In the genomic region with DNA sequence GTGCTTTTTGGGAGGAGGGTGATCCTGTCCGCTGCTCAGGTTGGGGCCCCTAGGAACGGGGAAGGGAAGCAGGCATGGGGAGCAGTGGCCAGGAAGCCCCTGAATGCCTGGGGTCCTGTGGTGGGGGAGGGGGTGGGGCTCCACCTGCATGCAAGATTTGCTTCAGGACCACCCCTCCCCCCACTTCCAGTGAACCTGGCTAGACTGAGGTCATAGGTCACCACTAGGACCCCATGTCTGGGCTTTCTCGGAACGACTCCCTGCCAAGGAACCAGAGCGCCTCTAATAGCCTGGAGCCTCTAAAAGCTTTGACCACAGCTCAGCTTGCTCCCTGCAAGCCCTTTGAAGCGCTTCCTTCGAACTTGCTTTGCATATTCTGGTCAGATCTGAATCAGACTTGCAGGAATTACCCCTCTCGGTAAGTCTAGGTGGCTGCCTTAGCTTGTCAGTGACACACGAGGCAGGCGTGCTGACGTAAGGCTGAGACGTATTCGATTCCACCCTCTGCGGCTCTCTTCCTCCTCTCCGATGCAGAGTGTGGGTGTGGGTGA, we compare ENCODE assay signal across 8 cellular contexts. TPM values are rescaled to one million over a fixed set of nuclear protein-coding genes. Genes with fewer than 3 reads are reported as not detected.
DNase-seq lines count a peak whose midpoint lies in the region; ATAC-seq and TF ChIP-seq lines count a peak whose summit lies in the region.

No MANE protein-coding gene starts in this region.

- H3K4me1 Mint-ChIP-seq in activated T-helper 2 cell treated with anti-CD3 and anti-CD28 coated beads, Interferon-gamma antibody, Interleukin-2, Interleukin-4, amounts not matched to agents 10 μg/mL and 5 μg/mL and 100 μg/mL, durations not matched to agents 14 hours and 24 hours and 36 hours (ENCODE audit: low read depth), result peaks cover 43% of the 10 kb centered on the region

- H3K9me3 Mint-ChIP-seq in activated T-helper 2 cell treated with anti-CD3 and anti-CD28 coated beads, Interferon-gamma antibody, Interleukin-2, Interleukin-4, amounts not matched to agents 10 μg/mL and 5 μg/mL and 100 μg/mL, durations not matched to agents 14 hours and 24 hours and 36 hours, result no peaks in the 10 kb centered on the region

- peaks cover 0 to 86% of the 10 kb centered on the region in 2 donors for H3K4me1 ChIP-seq in right atrium auricular region

- H3K27me3 Mint-ChIP-seq in activated T-helper 2 cell treated with anti-CD3 and anti-CD28 coated beads, Interferon-gamma antibody, Interleukin-2, Interleukin-4, amounts not matched to agents 10 μg/mL and 5 μg/mL and 100 μg/mL, durations not matched to agents 14 hours and 24 hours and 36 hours (ENCODE audit: low read depth), result no peaks in the 10 kb centered on the region

- TF ChIP-seq CTCF in right atrium auricular region (IDR thresholded peaks at IDR 0.05), result no peak

- in situ Hi-C loops in GM18951 (cut with MboI; ENCODE audit: low sequenced_read_pairs, unreplicated experiment), result no loop called here

- H3K4me3 ChIP-seq in right atrium auricular region, result no peak overlapping the region

- TF ChIP-seq POLR2A in GM18951 (IDR thresholded peaks at IDR 0.05; ENCODE audit: extremely low read depth, insufficient read depth, insufficient read length), result peak; percentile 48

- ATAC-seq in HG03025 (IDR thresholded peaks at IDR 0.05; ENCODE audit: low FRiP score, unreplicated experiment), result peak; percentile 46

- peak overlapping the region; percentile 90 for H3K4me3 Mint-ChIP-seq in activated T-helper 2 cell treated with anti-CD3 and anti-CD28 coated beads, Interferon-gamma antibody, Interleukin-2, Interleukin-4, amounts not matched to agents 10 μg/mL and 5 μg/mL and 100 μg/mL, durations not matched to agents 14 hours and 24 hours and 36 hours (ENCODE audit: low read depth)

- no peaks in the 10 kb centered on the region for H3K27me3 ChIP-seq in right atrium auricular region

- H3K27ac ChIP-seq in right atrium auricular region, result peak overlapping the region; percentile 34 to 93

- H3K36me3 Mint-ChIP-seq in activated T-helper 2 cell treated with anti-CD3 and anti-CD28 coated beads, Interferon-gamma antibody, Interleukin-2, Interleukin-4, amounts not matched to agents 10 μg/mL and 5 μg/mL and 100 μg/mL, durations not matched to agents 14 hours and 24 hours and 36 hours (ENCODE audit: low read depth), result peaks cover 61% of the 10 kb centered on the region

- DNase-seq in RPMI7951 (ENCODE audit: low read depth) (peak; percentile 93), right atrium auricular region (ENCODE audit: low spot score) (no peak), NCI-H1694 treated with DMSO at 0.1 percent for 48 hours (lab: John Stamatoyannopoulos, UW) (no peak), hippocampal formation (lab: John Stamatoyannopoulos, UW) (no peak)
- DNase-seq in activated T-helper 2 cell treated with anti-CD3 and anti-CD28 coated beads, Interferon-gamma antibody, Interleukin-2, Interleukin-4, amounts not matched to agents 10 μg/mL and 5 μg/mL and 100 μg/mL, durations not matched to agents 14 hours and 24 hours and 36 hours (ENCODE audit: low spot score), result peak; percentile 92
- DNase-seq in stimulated activated CD4-positive, alpha-beta T cell treated with anti-CD3 and anti-CD28 coated beads, Interleukin-1b, Interleukin-23, amount 100 ng/mL, for 1 hour (ENCODE audit: low read depth in 2 of 2), result peak; percentile 68 to 69

- intact Hi-C loops in activated T-helper 2 cell treated with anti-CD3 and anti-CD28 coated beads, Interferon-gamma antibody, Interleukin-2, Interleukin-4, amounts not matched to agents 10 μg/mL and 5 μg/mL and 100 μg/mL, durations not matched to agents 14 hours and 24 hours and 36 hours (cut with micrococcal nuclease), result loop anchor here (1.0 to 5.0 kb wide), 5 partner anchors 41 to 1214 kb away; a partner anchor contains a TSS

- H3K27ac Mint-ChIP-seq in activated T-helper 2 cell treated with anti-CD3 and anti-CD28 coated beads, Interferon-gamma antibody, Interleukin-2, Interleukin-4, amounts not matched to agents 10 μg/mL and 5 μg/mL and 100 μg/mL, durations not matched to agents 14 hours and 24 hours and 36 hours, result peak overlapping the region; percentile 95

- H3K36me3 ChIP-seq in right atrium auricular region, result peaks cover 16% of the 10 kb centered on the region

- H3K9me3 ChIP-seq in right atrium auricular region, result no peaks in the 10 kb centered on the region

RNA-seq across cellular contexts. Expression of a gene that starts 3.6 kb away (rescaled TPM):
- total RNA-seq in RPMI7951 (2014; rRNA removed; shearing (Covaris generic)), result 6.2 and 10.6 TPM in 2 replicates
- 93.5 and 99.8 TPM in 2 replicates for total RNA-seq in activated T-helper 2 cell treated with anti-CD3 and anti-CD28 coated beads, Interferon-gamma antibody, Interleukin-2, Interleukin-4, amounts not matched to agents 10 μg/mL and 5 μg/mL and 100 μg/mL, durations not matched to agents 14 hours and 24 hours and 36 hours
- total RNA-seq in right atrium auricular region, result 10 to 100 TPM; 39.9 to 56.8 TPM

RNA-seq across cellular contexts. Expression of a gene that starts 22.2 kb away (rescaled TPM):
- total RNA-seq in RPMI7951 (2014; rRNA removed; shearing (Covaris generic)), result 19.5 and 21.9 TPM in 2 replicates
- total RNA-seq in activated T-helper 2 cell treated with anti-CD3 and anti-CD28 coated beads, Interferon-gamma antibody, Interleukin-2, Interleukin-4, amounts not matched to agents 10 μg/mL and 5 μg/mL and 100 μg/mL, durations not matched to agents 14 hours and 24 hours and 36 hours, result 59.3 and 64.1 TPM in 2 replicates
- total RNA-seq in right atrium auricular region, result 10 to 100 TPM; 21.2 to 21.8 TPM

Comparison
In these comparisons a context has a peak if more than half of its experiments do, and no peak if none do; other contexts are left out.
1. DNase-seq: peak in RPMI7951 (single experiment), activated T-helper 2 cell treated with anti-CD3 and anti-CD28 coated beads, Interferon-gamma antibody, Interleukin-2, Interleukin-4, amounts not matched to agents 10 μg/mL and 5 μg/mL and 100 μg/mL, durations not matched to agents 14 hours and 24 hours and 36 hours (single experiment) and stimulated activated CD4-positive, alpha-beta T cell treated with anti-CD3 and anti-CD28 coated beads, Interleukin-1b, Interleukin-23, amount 100 ng/mL, for 1 hour (2 of 2); none in right atrium auricular region (single experiment), NCI-H1694 treated with DMSO at 0.1 percent for 48 hours (single experiment) and hippocampal formation (0 of 2).